ENCODE assay signal across 20 cellular contexts in the genomic region with DNA sequence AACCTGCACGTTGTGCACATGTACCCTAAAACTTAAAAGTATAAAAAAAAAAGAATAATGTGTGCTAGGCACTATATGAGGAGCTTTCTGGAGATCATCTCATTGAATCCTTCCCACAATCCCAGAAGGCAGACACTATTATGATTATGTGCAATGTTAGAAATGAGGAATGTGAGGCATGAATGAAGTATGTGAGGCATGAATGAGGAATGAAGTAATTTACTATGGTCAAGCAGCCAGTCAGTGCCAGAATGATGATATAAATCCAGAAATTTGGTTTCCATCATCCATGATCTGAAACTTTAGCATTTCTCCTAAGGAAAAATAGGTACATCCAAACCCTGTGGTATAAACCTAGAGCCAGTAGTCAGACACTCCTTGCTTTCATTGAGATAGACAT. TPM values are rescaled to one million over a fixed set of nuclear protein-coding genes. Genes with fewer than 3 reads are reported as not detected.
A peak's percentile ranks its signal among the peaks of the same experiment; 100 is the strongest.
DNase-seq lines count a peak whose midpoint lies in the region; ATAC-seq, FAIRE-seq and TF ChIP-seq lines count a peak whose summit lies in the region.
"Had no signal": no experiment of that assay in that cellular context is flagged by ENCODE, and none has a peak within 500 bp of the region (broad histone marks: within the 10 kb centered on the region; RNA-seq: fewer than 3 reads in every experiment).

No MANE protein-coding gene starts in this region.

- POLR2A ChIA-PET in SK-N-SH (lab: Yijun Ruan, JAX), result no interaction called here

- no peak overlapping the region; a peak in 1 of 4 replicates for H3K27ac ChIP-seq in SK-N-SH (ENCODE audit: low read depth in 2 of 2, low read length in 1 of 2)
- H3K27ac ChIP-seq: 22Rv1, ovary, upper lobe of left lung had no signal

- H4K20me1 ChIP-seq in SK-N-SH (ENCODE audit: insufficient read depth), result no peaks in the 10 kb centered on the region

- no peak for TF ChIP-seq EP300 in SK-N-SH (IDR thresholded peaks at IDR 0.05; ENCODE audit: borderline replicate concordance in 1 of 2, low read depth in 1 of 2, low read length in 1 of 2)

- no peak for TF ChIP-seq RAD21 in SK-N-SH (IDR thresholded peaks at IDR 0.05; ENCODE audit: low read length)

- ATAC-seq in SK-N-SH treated with all-trans-retinoic acid at 6 μM for 48 hours (peak; percentile 70; the same call in 2 of the 3 replicates), GM21528 (IDR thresholded peaks at IDR 0.05; ENCODE audit: low FRiP score, unreplicated experiment) (no peak), HG02678 (IDR thresholded peaks at IDR 0.05; ENCODE audit: unreplicated experiment) (no peak)

- H3K4me2 ChIP-seq in SK-N-SH, result no peak overlapping the region

- TF ChIP-seq CTCF in SK-N-SH (IDR thresholded peaks at IDR 0.05) (no peak), fibroblast of pulmonary artery (IDR thresholded peaks at IDR 0.05; ENCODE audit: low read length, missing control alignments) (no peak)

- 61% methylated on average over 1 of the region's 1 CpG for WGBS in SK-N-SH (ENCODE audit: low lambda C conversion rate)

- FAIRE-seq in urothelium cell line (lab: Jason Lieb, UNC), result no peak

- H3K4me1 ChIP-seq in SK-N-SH (ENCODE audit: control insufficient read depth in 1 of 2, insufficient read depth in 2 of 2, low read depth in 1 of 2, low read length in 1 of 2) (peaks cover 0 to 4% of the 10 kb centered on the region in 2 experiments; a peak in 2 of 4 replicates), adipocyte (ENCODE audit: control insufficient read depth, insufficient read depth, low read length) (peaks cover 21% of the 10 kb centered on the region)
- H3K4me1 ChIP-seq: upper lobe of left lung had no signal

- H3K36me3 ChIP-seq in SK-N-SH (replicated peaks in 1 of 2; ENCODE audit: control insufficient read depth in 1 of 2, insufficient read depth in 2 of 2, low read length in 1 of 2) (no peaks in the 10 kb centered on the region), adipocyte (ENCODE audit: control insufficient read depth, insufficient read depth, low read length, severe bottlenecking) (no peaks in the 10 kb centered on the region)
- H3K36me3 ChIP-seq: ovary, upper lobe of left lung had no signal

- H3K4me3 ChIP-seq in SK-N-SH (ENCODE audit: low read depth in 2 of 2, low read length in 1 of 2) (no peak overlapping the region), adipocyte (ENCODE audit: low read length) (no peak overlapping the region), fibroblast of pulmonary artery (replicated peaks; ENCODE audit: low read depth, low read length) (no peak overlapping the region)
- H3K4me3 ChIP-seq: ovary, upper lobe of left lung had no signal

- H3F3A ChIP-seq in SK-N-SH (replicated peaks; ENCODE audit: insufficient read depth), result no peaks in the 10 kb centered on the region

- H3K9ac ChIP-seq in SK-N-SH, result no peak overlapping the region
- no peak overlapping the region for H3K9ac ChIP-seq in adipocyte (ENCODE audit: low read length)

- H3K27me3 ChIP-seq in SK-N-SH (ENCODE audit: insufficient read depth), result no peaks in the 10 kb centered on the region
- H3K27me3 ChIP-seq in adipocyte (replicated peaks; ENCODE audit: control insufficient read depth, insufficient read depth, low read length), result no peaks in the 10 kb centered on the region
- H3K27me3 ChIP-seq: ovary, upper lobe of left lung had no signal

- H3K9me3 ChIP-seq in SK-N-SH, result no peaks in the 10 kb centered on the region
- peaks cover 25% of the 10 kb centered on the region for H3K9me3 ChIP-seq in adipocyte (ENCODE audit: control insufficient read depth, low read length)

- DNase-seq in SK-N-SH (no peak), adipocyte (ENCODE audit: low read depth) (peak; percentile 65), fibroblast of pulmonary artery (ENCODE audit: low read depth) (peak; percentile 42), urothelium cell line (ENCODE audit: low spot score) (peak; percentile 46), NCI-H146 treated with DMSO at 0.1 percent for 48 hours (lab: John Stamatoyannopoulos, UW; ENCODE audit: unreplicated experiment) (no peak)
- DNase-seq: activated CD4-positive, CD25-positive, alpha-beta regulatory T cell treated with anti-CD3 and anti-CD28 coated beads, Interleukin-2, amount 50 U/mL, for 72 hours; activated effector memory CD4-positive, alpha-beta T cell treated with anti-CD3 and anti-CD28 coated beads, Interleukin-2, amount 50 U/mL, for 16 hours; anterior cingulate cortex; CD8-positive, alpha-beta memory T cell; DND-41; NCI-H187; NCI-H510A; ovary; stimulated activated naive CD4-positive, alpha-beta T cell; T1000; upper lobe of left lung had no signal

- no peak overlapping the region; the same call in 1 of the 2 replicates for H2AFZ ChIP-seq in SK-N-SH (ENCODE audit: low read depth)

- CTCF ChIA-PET in SK-N-SH (lab: Yijun Ruan, JAX), result interaction anchor here (1.1 to 1.3 kb wide), 2 partner anchors 339 to 380 kb away, joined by 3 to 4 read pairs; no protein-coding TSS in a partner anchor

- no peaks in the 10 kb centered on the region for H3K9me2 ChIP-seq in SK-N-SH

- H3K79me2 ChIP-seq in SK-N-SH (ENCODE audit: insufficient read depth), result no peaks in the 10 kb centered on the region

TF ChIP-seq in SK-N-SH treated with all-trans-retinoic acid at 6 μM for 48 hours, 23 proteins besides CTCF, POLR2A, EP300 and RAD21:
- TF ChIP-seq ARNTL (CRISPR knock-in tag; IDR thresholded peaks at IDR 0.05; ENCODE audit: borderline replicate concordance, low read depth) (no peak), ESRRG (CRISPR knock-in tag; IDR thresholded peaks at IDR 0.05) (no peak), GLIS3 (CRISPR knock-in tag; IDR thresholded peaks at IDR 0.05) (no peak), RARB (CRISPR knock-in tag; IDR thresholded peaks at IDR 0.05) (no peak), ISL1 (CRISPR knock-in tag; IDR thresholded peaks at IDR 0.05) (peak; percentile 52)
- TF ChIP-seq, protein P1, sequence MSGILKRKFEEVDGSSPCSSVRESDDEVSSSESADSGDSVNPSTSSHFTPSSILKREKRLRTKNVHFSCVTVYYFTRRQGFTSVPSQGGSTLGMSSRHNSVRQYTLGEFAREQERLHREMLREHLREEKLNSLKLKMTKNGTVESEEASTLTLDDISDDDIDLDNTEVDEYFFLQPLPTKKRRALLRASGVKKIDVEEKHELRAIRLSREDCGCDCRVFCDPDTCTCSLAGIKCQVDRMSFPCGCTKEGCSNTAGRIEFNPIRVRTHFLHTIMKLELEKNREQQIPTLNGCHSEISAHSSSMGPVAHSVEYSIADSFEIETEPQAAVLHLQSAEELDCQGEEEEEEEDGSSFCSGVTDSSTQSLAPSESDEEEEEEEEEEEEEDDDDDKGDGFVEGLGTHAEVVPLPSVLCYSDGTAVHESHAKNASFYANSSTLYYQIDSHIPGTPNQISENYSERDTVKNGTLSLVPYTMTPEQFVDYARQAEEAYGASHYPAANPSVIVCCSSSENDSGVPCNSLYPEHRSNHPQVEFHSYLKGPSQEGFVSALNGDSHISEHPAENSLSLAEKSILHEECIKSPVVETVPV (CRISPR knock-in tag; IDR thresholded peaks at IDR 0.05), result no peak
- TF ChIP-seq, protein P2, sequence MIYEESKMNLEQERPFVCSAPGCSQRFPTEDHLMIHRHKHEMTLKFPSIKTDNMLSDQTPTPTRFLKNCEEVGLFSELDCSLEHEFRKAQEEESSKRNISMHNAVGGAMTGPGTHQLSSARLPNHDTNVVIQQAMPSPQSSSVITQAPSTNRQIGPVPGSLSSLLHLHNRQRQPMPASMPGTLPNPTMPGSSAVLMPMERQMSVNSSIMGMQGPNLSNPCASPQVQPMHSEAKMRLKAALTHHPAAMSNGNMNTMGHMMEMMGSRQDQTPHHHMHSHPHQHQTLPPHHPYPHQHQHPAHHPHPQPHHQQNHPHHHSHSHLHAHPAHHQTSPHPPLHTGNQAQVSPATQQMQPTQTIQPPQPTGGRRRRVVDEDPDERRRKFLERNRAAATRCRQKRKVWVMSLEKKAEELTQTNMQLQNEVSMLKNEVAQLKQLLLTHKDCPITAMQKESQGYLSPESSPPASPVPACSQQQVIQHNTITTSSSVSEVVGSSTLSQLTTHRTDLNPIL (CRISPR knock-in tag; IDR thresholded peaks at IDR 0.05; ENCODE audit: low read depth), result peak; percentile 14; the same call in 1 of the 2 replicates

TF ChIP-seq in SK-N-SH, 30 proteins besides CTCF, POLR2A, EP300 and RAD21 (continues in another document):
- TF ChIP-seq EZH2phosphoT487 (IDR thresholded peaks at IDR 0.05; ENCODE audit: borderline replicate concordance, low read depth), result no peak
- TF ChIP-seq TCF12 (IDR thresholded peaks at IDR 0.05), result no peak
- TF ChIP-seq, protein P3, sequence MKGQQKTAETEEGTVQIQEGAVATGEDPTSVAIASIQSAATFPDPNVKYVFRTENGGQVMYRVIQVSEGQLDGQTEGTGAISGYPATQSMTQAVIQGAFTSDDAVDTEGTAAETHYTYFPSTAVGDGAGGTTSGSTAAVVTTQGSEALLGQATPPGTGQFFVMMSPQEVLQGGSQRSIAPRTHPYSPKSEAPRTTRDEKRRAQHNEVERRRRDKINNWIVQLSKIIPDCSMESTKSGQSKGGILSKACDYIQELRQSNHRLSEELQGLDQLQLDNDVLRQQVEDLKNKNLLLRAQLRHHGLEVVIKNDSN (IDR thresholded peaks at IDR 0.05; ENCODE audit: borderline replicate concordance, low read depth), result no peak
- TF ChIP-seq, protein P4, sequence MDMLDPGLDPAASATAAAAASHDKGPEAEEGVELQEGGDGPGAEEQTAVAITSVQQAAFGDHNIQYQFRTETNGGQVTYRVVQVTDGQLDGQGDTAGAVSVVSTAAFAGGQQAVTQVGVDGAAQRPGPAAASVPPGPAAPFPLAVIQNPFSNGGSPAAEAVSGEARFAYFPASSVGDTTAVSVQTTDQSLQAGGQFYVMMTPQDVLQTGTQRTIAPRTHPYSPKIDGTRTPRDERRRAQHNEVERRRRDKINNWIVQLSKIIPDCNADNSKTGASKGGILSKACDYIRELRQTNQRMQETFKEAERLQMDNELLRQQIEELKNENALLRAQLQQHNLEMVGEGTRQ (IDR thresholded peaks at IDR 0.05; ENCODE audit: borderline replicate concordance, low read depth, low read length), result no peak

RNA-seq across cellular contexts. Expression of a gene that starts 42.0 kb away (rescaled TPM):
- 0.18 TPM in 1 of 2 replicates, not detected in the other for polyA plus RNA-seq in SK-N-SH (2012; rRNA removed)
- polyA plus RNA-seq in SK-N-SH (2012; cell fraction: cytosol; rRNA removed), result 0.14 and 0.21 TPM in 2 replicates
- 0.08 and 0.46 TPM in 2 replicates for polyA plus RNA-seq in SK-N-SH (2012; cell fraction: nucleus; rRNA removed)
- polyA plus RNA-seq: CD8-positive, alpha-beta memory T cell had no signal

RNA-seq across cellular contexts. Expression of a gene that starts 42.2 kb away (rescaled TPM):
- polyA plus RNA-seq in SK-N-SH (2012; rRNA removed), result 10.9 and 13.8 TPM in 2 replicates
- 8.1 and 9.4 TPM in 2 replicates for polyA plus RNA-seq in SK-N-SH (2012; cell fraction: cytosol; rRNA removed)
- 25.1 and 36.3 TPM in 2 replicates for polyA plus RNA-seq in SK-N-SH (2012; cell fraction: nucleus; rRNA removed)

Comparison
In these comparisons a context has a peak if more than half of its experiments do, and no peak if none do; other contexts are left out.
1. DNase-seq: peak in adipocyte (single experiment), fibroblast of pulmonary artery (single experiment) and urothelium cell line (single experiment); none in SK-N-SH (single experiment) and NCI-H146 treated with DMSO at 0.1 percent for 48 hours (single experiment).